Comparison of ENCODE assay signal across 1 cellular context in genomic region chr11:78208257-78209165, GRCh38.
TF ChIP-seq lines count a peak whose summit lies in the region.

No MANE protein-coding gene starts in this region.

TF ChIP-seq in K562, 482 proteins besides CTCF, POLR2A, EP300 and RAD21:
- TF ChIP-seq HEY1 (CRISPR knock-in tag; IDR thresholded peaks at IDR 0.05; ENCODE audit: borderline replicate concordance), result no peak
- no peak for TF ChIP-seq EHMT2 (IDR thresholded peaks at IDR 0.05)
- TF ChIP-seq RAD51 (IDR thresholded peaks at IDR 0.05; ENCODE audit: borderline replicate concordance, low read depth), result no peak
- 0 out of 2 replicates have a peak, but pooled peaks have one; percentile 7 for TF ChIP-seq MAX (CRISPR knock-in tag; IDR thresholded peaks at IDR 0.05)
- no peak for TF ChIP-seq ZBTB40 (IDR thresholded peaks at IDR 0.05)
- TF ChIP-seq ZBTB40 (CRISPR knock-in tag; IDR thresholded peaks at IDR 0.05), result peak; percentile 30; the same call in 1 of the 2 replicates
- 0 out of 2 replicates have a peak, but pooled peaks have one; percentile 48 for TF ChIP-seq ZBTB26 (CRISPR knock-in tag; IDR thresholded peaks at IDR 0.05)
- TF ChIP-seq HBP1 (CRISPR knock-in tag; IDR thresholded peaks at IDR 0.05), result 0 out of 2 replicates have a peak, but pooled peaks have one; percentile 45
- no peak for TF ChIP-seq PPARD (CRISPR knock-in tag; IDR thresholded peaks at IDR 0.05)
- TF ChIP-seq GABPA (tag; conservative IDR thresholded peaks at IDR 0.05; ENCODE audit: low read depth), result no peak
- TF ChIP-seq CHD7 (IDR thresholded peaks at IDR 0.05; ENCODE audit: low read depth, low read length), result no peak
- TF ChIP-seq KDM5B (IDR thresholded peaks at IDR 0.05; ENCODE audit: insufficient replicate concordance, low read depth, low read length), result no peak
- TF ChIP-seq ZKSCAN1 (IDR thresholded peaks at IDR 0.05; ENCODE audit: low read depth, low read length), result no peak
